ENCODE assay signal across 10 cellular contexts in genomic region chr3:129230311-129231019, GRCh38. TPM values are rescaled to one million over a fixed set of nuclear protein-coding genes. Genes with fewer than 3 reads are reported as not detected.
A peak's percentile ranks its signal among the peaks of the same experiment; 100 is the strongest.
DNase-seq lines count a peak whose midpoint lies in the region; ATAC-seq, FAIRE-seq and TF ChIP-seq lines count a peak whose summit lies in the region.
"Had no signal": no experiment of that assay in that cellular context is flagged by ENCODE, and none has a peak within 500 bp of the region (broad histone marks: within the 10 kb centered on the region; RNA-seq: fewer than 3 reads in every experiment).

No MANE protein-coding gene starts in this region.

- TF ChIP-seq EP300 in sigmoid colon (IDR thresholded peaks at IDR 0.05): no peak

- TF ChIP-seq POLR2A in sigmoid colon (IDR thresholded peaks at IDR 0.05): no peak

- peak overlapping the region in 8 of 10 donors; percentile 32 to 92 (median 70) for H3K27ac ChIP-seq in heart right ventricle
- H3K27ac ChIP-seq in sigmoid colon: peak overlapping the region in 1 of 4 donors; percentile 47
- H3K27ac ChIP-seq: VCaP had no signal

- peak overlapping the region; percentile 88 for H3K27ac Mint-ChIP-seq in activated CD4-positive, alpha-beta T cell treated with anti-CD3 and anti-CD28 coated beads, Interleukin-2, amount 10 ng/mL, durations not matched to agents 24 days and 14 days

- H3K27me3 ChIP-seq in heart right ventricle (no peaks in the 10 kb centered on the region), sigmoid colon (no peaks in the 10 kb centered on the region)

- H3K4me1 Mint-ChIP-seq in activated CD4-positive, alpha-beta T cell treated with anti-CD3 and anti-CD28 coated beads, Interleukin-2, amount 10 ng/mL, durations not matched to agents 24 days and 14 days: peaks cover 67% of the 10 kb centered on the region

- peaks cover 1% of the 10 kb centered on the region for H3K36me3 Mint-ChIP-seq in activated CD4-positive, alpha-beta T cell treated with anti-CD3 and anti-CD28 coated beads, Interleukin-2, amount 10 ng/mL, durations not matched to agents 24 days and 14 days (ENCODE audit: low read depth)

- no peak for FAIRE-seq in urothelium cell line (lab: Jason Lieb, UNC)
- FAIRE-seq: G401.6 had no signal

- H3K9me3 ChIP-seq in heart right ventricle (no peaks in the 10 kb centered on the region), sigmoid colon (no peaks in the 10 kb centered on the region)

- H3K4me3 ChIP-seq in heart right ventricle: peak overlapping the region in 1 of 10 donors; percentile 28
- no peak overlapping the region for H3K4me3 ChIP-seq in sigmoid colon

- TF ChIP-seq CTCF in heart right ventricle (IDR thresholded peaks at IDR 0.05) (no peak), sigmoid colon (IDR thresholded peaks at IDR 0.05) (no peak)

- no peaks in the 10 kb centered on the region for H3K9me3 Mint-ChIP-seq in activated CD4-positive, alpha-beta T cell treated with anti-CD3 and anti-CD28 coated beads, Interleukin-2, amount 10 ng/mL, durations not matched to agents 24 days and 14 days

- intact Hi-C loops in activated CD4-positive, alpha-beta T cell treated with anti-CD3 and anti-CD28 coated beads, Interleukin-2, amount 10 ng/mL, durations not matched to agents 24 days and 14 days (cut with micrococcal nuclease): loop anchor here (1.0 to 2.0 kb wide), 4 partner anchors 9 to 436 kb away; partner anchors contain the start of gene CNBP
- intact Hi-C loops in heart right ventricle (cut with DNase I) (no loop called here), sigmoid colon (cut with DNase I) (no loop called here)

- peak; percentile 14 to 28 for DNase-seq in stimulated activated CD4-positive, alpha-beta T cell treated with anti-CD3 and anti-CD28 coated beads, Interleukin-2, amount 100 ng/mL, for 24 hours
- DNase-seq in stimulated activated CD4-positive, alpha-beta T cell treated with anti-CD3 and anti-CD28 coated beads, Interleukin-2, amount 100 ng/mL, for 48 hours: no peak
- DNase-seq in activated CD4-positive, alpha-beta T cell treated with anti-CD3 and anti-CD28 coated beads, Interleukin-2, amount 10 ng/mL, durations not matched to agents 24 days and 14 days: peak; percentile 81
- DNase-seq in heart right ventricle: no peak
- DNase-seq in urothelium cell line (ENCODE audit: low spot score): peak; percentile 57
- DNase-seq in sigmoid colon: no peak
- no peak for DNase-seq in cerebellar cortex (ENCODE audit: low spot score)

- H3K4me3 Mint-ChIP-seq in activated CD4-positive, alpha-beta T cell treated with anti-CD3 and anti-CD28 coated beads, Interleukin-2, amount 10 ng/mL, durations not matched to agents 24 days and 14 days: peak overlapping the region; percentile 59

- 57 to 67% methylated on average over 7 of the region's 7 CpGs for WGBS in heart right ventricle, 2 donors
- WGBS in sigmoid colon, 2 donors: 52 to 55% methylated on average over 7 of the region's 7 CpGs

- no peaks in the 10 kb centered on the region for H3K36me3 ChIP-seq in heart right ventricle
- H3K36me3 ChIP-seq in sigmoid colon: no peaks in the 10 kb centered on the region

- ATAC-seq in heart right ventricle (peak in 4 of 8 donors; percentile 20 to 55 (median 31)), HG03135 (IDR thresholded peaks at IDR 0.05; ENCODE audit: unreplicated experiment) (no peak)

- H3K4me1 ChIP-seq in heart right ventricle (peaks cover 10 to 86% (median 42%) of the 10 kb centered on the region in 9 donors), sigmoid colon (peaks cover 0 to 33% (median 30%) of the 10 kb centered on the region in 4 donors)

- H3K27me3 Mint-ChIP-seq in activated CD4-positive, alpha-beta T cell treated with anti-CD3 and anti-CD28 coated beads, Interleukin-2, amount 10 ng/mL, durations not matched to agents 24 days and 14 days: no peaks in the 10 kb centered on the region

RNA-seq across cellular contexts. Expression of gene COPG1, which starts 18.9 kb away (rescaled TPM):
- total RNA-seq in activated CD4-positive, alpha-beta T cell treated with anti-CD3 and anti-CD28 coated beads, Interleukin-2, amount 10 ng/mL, durations not matched to agents 24 days and 14 days: 142 and 164 TPM in 2 replicates
- 100 to 1,000 TPM in 4 of 10 donors, 10 to 100 TPM in 6; 79.5 to 113 (median 96.1) TPM for total RNA-seq in heart right ventricle
- 100 to 1,000 TPM in 1 of 2 donors, 10 to 100 TPM in 1; 63.7 to 154 TPM for polyA plus RNA-seq in heart right ventricle
- total RNA-seq in sigmoid colon: 10 to 100 TPM; 50.9 to 78.1 (median 57.9) TPM
- polyA plus RNA-seq in sigmoid colon: 100 to 1,000 TPM; 104 to 151 (median 148) TPM

RNA-seq across cellular contexts. Expression of gene CNBP, which starts 46.8 kb away (rescaled TPM):
- 422 and 430 TPM in 2 replicates for total RNA-seq in activated CD4-positive, alpha-beta T cell treated with anti-CD3 and anti-CD28 coated beads, Interleukin-2, amount 10 ng/mL, durations not matched to agents 24 days and 14 days
- 100 to 1,000 TPM; 438 to 594 (median 487) TPM for total RNA-seq in heart right ventricle
- polyA plus RNA-seq in heart right ventricle: 100 to 1,000 TPM; 324 to 372 TPM
- total RNA-seq in sigmoid colon: 100 to 1,000 TPM; 398 to 687 (median 623) TPM
- 100 to 1,000 TPM; 251 to 392 (median 343) TPM for polyA plus RNA-seq in sigmoid colon

RNA-seq across cellular contexts. Expression of gene HMCES, which starts 48.2 kb away (rescaled TPM):
- 58.3 and 62.6 TPM in 2 replicates for total RNA-seq in activated CD4-positive, alpha-beta T cell treated with anti-CD3 and anti-CD28 coated beads, Interleukin-2, amount 10 ng/mL, durations not matched to agents 24 days and 14 days
- total RNA-seq in heart right ventricle (10 to 100 TPM; 38.1 to 56.1 (median 44.5) TPM), sigmoid colon (10 to 100 TPM; 15.2 to 22.5 (median 20.2) TPM)
- polyA plus RNA-seq in heart right ventricle (10 to 100 TPM; 24.1 to 37.6 TPM), sigmoid colon (10 to 100 TPM; 21.6 to 41.2 (median 25.4) TPM)

Comparison
In these comparisons a context has a peak if more than half of its experiments do, and no peak if none do; other contexts are left out.
1. DNase-seq: peak in stimulated activated CD4-positive, alpha-beta T cell treated with anti-CD3 and anti-CD28 coated beads, Interleukin-2, amount 100 ng/mL, for 24 hours (2 of 2), activated CD4-positive, alpha-beta T cell treated with anti-CD3 and anti-CD28 coated beads, Interleukin-2, amount 10 ng/mL, durations not matched to agents 24 days and 14 days (single experiment) and urothelium cell line (single experiment); none in stimulated activated CD4-positive, alpha-beta T cell treated with anti-CD3 and anti-CD28 coated beads, Interleukin-2, amount 100 ng/mL, for 48 hours (0 of 2), heart right ventricle (0 of 2), sigmoid colon (single experiment) and cerebellar cortex (single experiment).